ENCODE assay signal across 14 cellular contexts in the genomic region with DNA sequence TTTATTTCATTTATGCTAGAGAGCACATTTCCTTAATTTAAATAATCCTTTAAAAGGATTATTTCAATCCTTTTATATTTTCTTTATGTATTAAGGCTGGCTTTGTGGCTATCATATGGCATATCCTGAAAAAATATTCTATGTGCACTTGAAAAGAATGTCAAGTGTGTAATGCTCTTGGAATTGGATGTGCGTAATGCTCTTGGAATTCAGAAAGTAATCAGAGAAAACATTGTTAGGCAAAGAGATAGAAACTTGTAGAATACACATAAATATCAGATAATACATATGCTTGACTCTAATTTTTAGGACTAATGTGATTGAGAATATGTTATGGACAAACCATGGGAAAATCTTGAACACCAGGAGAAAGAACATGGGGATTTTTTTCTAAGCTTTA.
A peak's percentile ranks its signal among the peaks of the same experiment; 100 is the strongest.
DNase-seq lines count a peak whose midpoint lies in the region; TF ChIP-seq lines count a peak whose summit lies in the region.
"Had no signal": no experiment of that assay in that cellular context is flagged by ENCODE, and none has a peak within 500 bp of the region (broad histone marks: within the 10 kb centered on the region; RNA-seq: fewer than 3 reads in every experiment).

No MANE protein-coding gene starts in this region.

- WGBS in mesenchymal stem cell: 20% methylated on average over 1 of the region's 1 CpG

- no peak overlapping the region for H2AK5ac ChIP-seq in mesenchymal stem cell (ENCODE audit: low read length, severe bottlenecking)

- no peaks in the 10 kb centered on the region for H3K36me3 ChIP-seq in mesenchymal stem cell (ENCODE audit: control insufficient read depth in 1 of 2, insufficient read depth in 2 of 2, low read depth in 1 of 2, low read length in 2 of 2)
- H3K36me3 ChIP-seq: gastrocnemius medialis had no signal

- H3K4me3 Mint-ChIP-seq in chondrocyte (ENCODE audit: unreplicated experiment): no peak overlapping the region
- H3K4me3 Mint-ChIP-seq: CD14-positive monocyte had no signal

- H3K27ac ChIP-seq in mesenchymal stem cell (ENCODE audit: low read length, poor library complexity, severe bottlenecking): peak overlapping the region; percentile 71
- H3K27ac ChIP-seq: gastrocnemius medialis had no signal

- H3K79me1 ChIP-seq in mesenchymal stem cell (replicated peaks; ENCODE audit: low read length, poor library complexity, severe bottlenecking): no peaks in the 10 kb centered on the region

- no peaks in the 10 kb centered on the region for H3K4me1 ChIP-seq in mesenchymal stem cell (ENCODE audit: control insufficient read depth, insufficient read depth, low read depth, low read length)
- H3K4me1 ChIP-seq: gastrocnemius medialis had no signal

- H3K36me3 Mint-ChIP-seq in chondrocyte (ENCODE audit: low read depth): no peaks in the 10 kb centered on the region
- H3K36me3 Mint-ChIP-seq: CD14-positive monocyte had no signal

- no peaks in the 10 kb centered on the region for H3K9me3 ChIP-seq in mesenchymal stem cell (ENCODE audit: control insufficient read depth, low read length)
- H3K9me3 ChIP-seq: gastrocnemius medialis had no signal

- H3K4me3 ChIP-seq in AG10803 (ENCODE audit: low read length) (no peak overlapping the region), mesenchymal stem cell (ENCODE audit: insufficient read depth in 1 of 2, low read depth in 1 of 2, low read length in 2 of 2) (no peak overlapping the region)
- H3K4me3 ChIP-seq: gastrocnemius medialis had no signal

- H3K18ac ChIP-seq in mesenchymal stem cell (ENCODE audit: low read depth in 1 of 2, low read length in 2 of 2): no peak overlapping the region

- no peak overlapping the region for H2BK15ac ChIP-seq in mesenchymal stem cell (ENCODE audit: low read depth, poor library complexity, severe bottlenecking)

- no peak overlapping the region for H3K9ac ChIP-seq in mesenchymal stem cell (ENCODE audit: low read length)

- no peak overlapping the region for H3K4ac ChIP-seq in mesenchymal stem cell (ENCODE audit: low read depth in 1 of 2, low read length in 2 of 2)

- no peaks in the 10 kb centered on the region for H3K27me3 Mint-ChIP-seq in chondrocyte (ENCODE audit: low read depth)

- no peak overlapping the region for H2AFZ ChIP-seq in mesenchymal stem cell (ENCODE audit: low read depth, low read length)

- no peak overlapping the region for H2BK120ac ChIP-seq in mesenchymal stem cell (ENCODE audit: low read depth, low read length)

- no peak overlapping the region for H3K4me2 ChIP-seq in mesenchymal stem cell (ENCODE audit: low read length, poor library complexity, severe bottlenecking)

- TF ChIP-seq CTCF in AG10803 (conservative IDR thresholded peaks at IDR 0.05; ENCODE audit: low read length): no peak
- no peak for TF ChIP-seq CTCF in chondrocyte (IDR thresholded peaks at IDR 0.05)

- DNase-seq in AG10803 (ENCODE audit: low read depth): peak; percentile 65
- peak; percentile 78 for DNase-seq in LHCN-M2 (ENCODE audit: low read depth)
- DNase-seq in chondrocyte (ENCODE audit: low spot score): no peak
- peak; percentile 69 for DNase-seq in mesenchymal stem cell
- DNase-seq in HEK293T (ENCODE audit: extremely low spot score): no peak
- DNase-seq in NCI-H69 (lab: John Stamatoyannopoulos, UW): no peak
- DNase-seq in activated CD8-positive, alpha-beta memory T cell treated with anti-CD3 and anti-CD28 coated beads for 24 hours: no peak
- no peak for DNase-seq in stimulated activated CD4-positive, alpha-beta T cell treated with anti-CD3 and anti-CD28 coated beads, Interleukin-1b, Interleukin-23, amount 100 ng/mL, for 48 hours
- DNase-seq: gastrocnemius medialis; NK-92 treated with Interleukin-12 subunit alpha and Interleukin-12 subunit beta, amount 100 ng/mL, for 24 hours; SHP77; stimulated activated CD4-positive, alpha-beta T cell treated with anti-CD3 and anti-CD28 coated beads, Interleukin-15, amount 100 ng/mL, for 24 hours; T-helper 9 cell had no signal

- no peak overlapping the region for H3K23ac ChIP-seq in mesenchymal stem cell (ENCODE audit: low read length in 2 of 2)

- POLR2A ChIA-PET in HEK293T (lab: Yijun Ruan, JAX): no interaction called here

- H3K14ac ChIP-seq in mesenchymal stem cell (ENCODE audit: low read length in 2 of 2): no peak overlapping the region

- H3K27ac Mint-ChIP-seq in chondrocyte (ENCODE audit: unreplicated experiment): peak overlapping the region; percentile 49
- H3K27ac Mint-ChIP-seq: CD14-positive monocyte had no signal

- H4K8ac ChIP-seq in mesenchymal stem cell (ENCODE audit: low read length): no peak overlapping the region

- H4K91ac ChIP-seq in mesenchymal stem cell (ENCODE audit: low read length): no peak overlapping the region

- H3K27me3 ChIP-seq in mesenchymal stem cell (ENCODE audit: control insufficient read depth in 1 of 2, insufficient read depth in 1 of 2, low read length in 2 of 2): no peaks in the 10 kb centered on the region
- H3K27me3 ChIP-seq: gastrocnemius medialis had no signal

- H3K9me3 Mint-ChIP-seq in chondrocyte (ENCODE audit: low read depth): peaks cover 12% of the 10 kb centered on the region

- peaks cover 32% of the 10 kb centered on the region for H3K4me1 Mint-ChIP-seq in chondrocyte (ENCODE audit: low read depth)
- H3K4me1 Mint-ChIP-seq: CD14-positive monocyte had no signal

- no peak overlapping the region for H2BK12ac ChIP-seq in mesenchymal stem cell (ENCODE audit: low read length in 2 of 2)

- CTCF ChIA-PET in HEK293T (lab: Yijun Ruan, JAX): no interaction called here

- H2BK5ac ChIP-seq in mesenchymal stem cell (ENCODE audit: low read depth, low read length, poor library complexity, severe bottlenecking): peak overlapping the region; percentile 84

TF ChIP-seq in HEK293T, 16 proteins besides CTCF, POLR2A, EP300 and RAD21:
- no peak for TF ChIP-seq FOXM1 (IDR thresholded peaks at IDR 0.05; ENCODE audit: borderline replicate concordance)
- TF ChIP-seq LEF1 (IDR thresholded peaks at IDR 0.05; ENCODE audit: borderline replicate concordance): no peak
- TF ChIP-seq HDGF (IDR thresholded peaks at IDR 0.05; ENCODE audit: borderline replicate concordance): no peak
- no peak for TF ChIP-seq ELF4 (IDR thresholded peaks at IDR 0.05)
- TF ChIP-seq ZNF384 (IDR thresholded peaks at IDR 0.05): no peak
- TF ChIP-seq FOXA1 (IDR thresholded peaks at IDR 0.05): no peak
- no peak for TF ChIP-seq ARNT (IDR thresholded peaks at IDR 0.05)
TF ChIP-seq in HEK293T: peak in this region for 0.

Comparison
In these comparisons a context has a peak if more than half of its experiments do, and no peak if none do; other contexts are left out.
1. DNase-seq: peak in AG10803 (single experiment), LHCN-M2 (single experiment) and mesenchymal stem cell (single experiment); none in chondrocyte (single experiment), HEK293T (single experiment), NCI-H69 (single experiment), activated CD8-positive, alpha-beta memory T cell treated with anti-CD3 and anti-CD28 coated beads for 24 hours (single experiment) and stimulated activated CD4-positive, alpha-beta T cell treated with anti-CD3 and anti-CD28 coated beads, Interleukin-1b, Interleukin-23, amount 100 ng/mL, for 48 hours (single experiment).